In the genomic region with DNA sequence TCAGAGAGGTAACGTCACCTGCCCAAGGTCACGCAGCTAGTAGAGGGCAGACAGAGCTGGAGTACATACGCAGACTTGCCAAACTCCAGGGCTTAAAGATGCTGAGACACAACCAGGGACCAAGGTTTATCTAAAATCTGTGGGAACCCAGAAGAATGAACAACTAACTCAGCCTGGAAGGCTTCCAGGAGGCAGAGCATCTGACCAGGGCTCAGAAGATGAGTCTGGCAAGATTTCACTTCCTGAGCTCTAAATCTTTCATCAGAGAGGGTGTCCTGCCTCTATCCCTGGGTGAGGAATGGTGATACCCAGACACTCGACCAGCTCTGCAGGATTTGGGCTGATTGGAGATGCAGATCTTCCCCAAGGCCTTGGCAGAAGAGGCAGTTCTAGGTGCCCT, we compare ENCODE assay signal across 1 cellular context.
TF ChIP-seq lines count a peak whose summit lies in the region.

No MANE protein-coding gene starts in this region.

TF ChIP-seq in H1, 55 proteins besides CTCF, POLR2A, EP300 and RAD21:
- TF ChIP-seq KDM5A (IDR thresholded peaks at IDR 0.05; ENCODE audit: low read length) (no peak), SRF (IDR thresholded peaks at IDR 0.05; ENCODE audit: low read depth, low read length) (no peak), TEAD4 (IDR thresholded peaks at IDR 0.05; ENCODE audit: low read depth, low read length) (no peak), RBBP5 (IDR thresholded peaks at IDR 0.05; ENCODE audit: borderline replicate concordance, low read depth, low read length) (no peak), RNF2 (IDR thresholded peaks at IDR 0.05; ENCODE audit: borderline replicate concordance, low read depth, low read length, missing control alignments, poor library complexity, severe bottlenecking) (no peak), POLR2AphosphoS5 (IDR thresholded peaks at IDR 0.05; ENCODE audit: low read depth, low read length) (no peak), CREB1 (IDR thresholded peaks at IDR 0.05) (no peak), CBX8 (IDR thresholded peaks at IDR 0.05; ENCODE audit: borderline replicate concordance, low read depth, low read length) (no peak), PHF8 (conservative IDR thresholded peaks at IDR 0.05; ENCODE audit: low read depth, low read length) (no peak)
